Comparison of ENCODE assay signal across 20 cellular contexts in genomic region chr1:205545991-205546390, GRCh38. TPM values are rescaled to one million over a fixed set of nuclear protein-coding genes. Genes with fewer than 3 reads are reported as not detected.
DNase-seq lines count a peak whose midpoint lies in the region; ATAC-seq and TF ChIP-seq lines count a peak whose summit lies in the region.
"Had no signal": no experiment of that assay in that cellular context is flagged by ENCODE, and none has a peak within 500 bp of the region (broad histone marks: within the 10 kb centered on the region; RNA-seq: fewer than 3 reads in every experiment).

No MANE protein-coding gene starts in this region.

- H3K9me3 ChIP-seq in Peyer's patch: no peaks in the 10 kb centered on the region
- no peaks in the 10 kb centered on the region for H3K9me3 ChIP-seq in stomach

- ATAC-seq in left lobe of liver (no peak), HG02852 (IDR thresholded peaks at IDR 0.05; ENCODE audit: unreplicated experiment) (no peak)

- peaks cover 5% of the 10 kb centered on the region for H3K4me1 Mint-ChIP-seq in activated CD4-positive, alpha-beta memory T cell treated with anti-CD3 and anti-CD28 coated beads for 36 hours (ENCODE audit: low read depth)
- H3K4me1 Mint-ChIP-seq in activated CD4-positive, alpha-beta memory T cell treated with anti-CD3 and anti-CD28 coated beads, Interleukin-2, amount 10 ng/mL, durations not matched to agents 7 days and 5 days: peaks cover 10% of the 10 kb centered on the region

- H3K27ac Mint-ChIP-seq in activated CD4-positive, alpha-beta memory T cell treated with anti-CD3 and anti-CD28 coated beads for 36 hours: no peak overlapping the region
- H3K27ac Mint-ChIP-seq in activated CD4-positive, alpha-beta memory T cell treated with anti-CD3 and anti-CD28 coated beads, Interleukin-2, amount 10 ng/mL, durations not matched to agents 7 days and 5 days: no peak overlapping the region

- CTCF ChIA-PET in activated CD4-positive, alpha-beta memory T cell treated with anti-CD3 and anti-CD28 coated beads for 36 hours (lab: Charles Lee): interaction anchor here (2.3 kb wide), 1 partner anchor 22 kb away, joined by 7 read pairs; no protein-coding TSS in a partner anchor
- CTCF ChIA-PET in activated CD4-positive, alpha-beta memory T cell treated with anti-CD3 and anti-CD28 coated beads, Interleukin-2, amount 10 ng/mL, durations not matched to agents 7 days and 5 days (lab: Charles Lee): interaction anchor here (0.6 kb wide), 1 partner anchor 10 kb away, joined by 5 read pairs; no protein-coding TSS in a partner anchor

- H3K36me3 ChIP-seq in Peyer's patch (no peaks in the 10 kb centered on the region), stomach (no peaks in the 10 kb centered on the region)

- no peak for TF ChIP-seq EP300 in stomach (IDR thresholded peaks at IDR 0.05)

- no peak for TF ChIP-seq CTCF in Peyer's patch (IDR thresholded peaks at IDR 0.05)
- no peak for TF ChIP-seq CTCF in stomach (IDR thresholded peaks at IDR 0.05)

- H3K4me3 Mint-ChIP-seq in activated CD4-positive, alpha-beta memory T cell treated with anti-CD3 and anti-CD28 coated beads for 36 hours: no peak overlapping the region
- H3K4me3 Mint-ChIP-seq in activated CD4-positive, alpha-beta memory T cell treated with anti-CD3 and anti-CD28 coated beads, Interleukin-2, amount 10 ng/mL, durations not matched to agents 7 days and 5 days: no peak overlapping the region

- POLR2A ChIA-PET in activated CD4-positive, alpha-beta memory T cell treated with anti-CD3 and anti-CD28 coated beads for 36 hours (lab: Charles Lee): no interaction called here
- POLR2A ChIA-PET in activated CD4-positive, alpha-beta memory T cell treated with anti-CD3 and anti-CD28 coated beads, Interleukin-2, amount 10 ng/mL, durations not matched to agents 7 days and 5 days (lab: Charles Lee): no interaction called here

- H3K4me3 ChIP-seq in Peyer's patch (no peak overlapping the region), stomach (no peak overlapping the region)

- peaks cover 42% of the 10 kb centered on the region for H3K27me3 Mint-ChIP-seq in activated CD4-positive, alpha-beta memory T cell treated with anti-CD3 and anti-CD28 coated beads for 36 hours
- peaks cover 53% of the 10 kb centered on the region for H3K27me3 Mint-ChIP-seq in activated CD4-positive, alpha-beta memory T cell treated with anti-CD3 and anti-CD28 coated beads, Interleukin-2, amount 10 ng/mL, durations not matched to agents 7 days and 5 days

- 89 to 95% (median 93%) methylated on average over 4 to 5 of the region's 5 CpGs for WGBS in stomach, 5 donors

- intact Hi-C loops in stomach (cut with DNase I; ENCODE audit: low total_unique reads): no loop called here
- intact Hi-C loops in activated CD4-positive, alpha-beta memory T cell treated with anti-CD3 and anti-CD28 coated beads for 36 hours (cut with micrococcal nuclease): no loop called here

- H3K4me1 ChIP-seq in Peyer's patch: no peaks in the 10 kb centered on the region
- peaks cover 10 to 18% (median 17%) of the 10 kb centered on the region in 4 donors for H3K4me1 ChIP-seq in stomach

- H3K27me3 ChIP-seq in Peyer's patch (no peaks in the 10 kb centered on the region), stomach (peaks cover 0 to 62% (median 0%) of the 10 kb centered on the region in 3 donors)

- H3K9me3 Mint-ChIP-seq in activated CD4-positive, alpha-beta memory T cell treated with anti-CD3 and anti-CD28 coated beads for 36 hours: no peaks in the 10 kb centered on the region
- no peaks in the 10 kb centered on the region for H3K9me3 Mint-ChIP-seq in activated CD4-positive, alpha-beta memory T cell treated with anti-CD3 and anti-CD28 coated beads, Interleukin-2, amount 10 ng/mL, durations not matched to agents 7 days and 5 days

- H3K36me3 Mint-ChIP-seq in activated CD4-positive, alpha-beta memory T cell treated with anti-CD3 and anti-CD28 coated beads for 36 hours: no peaks in the 10 kb centered on the region
- H3K36me3 Mint-ChIP-seq in activated CD4-positive, alpha-beta memory T cell treated with anti-CD3 and anti-CD28 coated beads, Interleukin-2, amount 10 ng/mL, durations not matched to agents 7 days and 5 days (ENCODE audit: low read depth): no peaks in the 10 kb centered on the region

- no peak overlapping the region for H3K27ac ChIP-seq in Peyer's patch
- no peak overlapping the region for H3K27ac ChIP-seq in stomach
- H3K27ac ChIP-seq: 22Rv1, C4-2B had no signal

- TF ChIP-seq POLR2A in Peyer's patch (IDR thresholded peaks at IDR 0.05) (no peak), stomach (IDR thresholded peaks at IDR 0.05) (no peak)

- peak; percentile 54 for DNase-seq in NCI-H82 (lab: John Stamatoyannopoulos, UW)
- no peak for DNase-seq in NCI-H82 treated with DMSO at 0.1 percent for 48 hours (lab: John Stamatoyannopoulos, UW; ENCODE audit: unreplicated experiment)
- peak in 2 of 3 donors; percentile 15 to 37 for DNase-seq in Peyer's patch
- peak; percentile 33 for DNase-seq in left lobe of liver (ENCODE audit: low spot score)
- DNase-seq in stomach: peak; percentile 16
- no peak for DNase-seq in activated CD4-positive, alpha-beta memory T cell treated with anti-CD3 and anti-CD28 coated beads for 36 hours
- no peak for DNase-seq in activated CD4-positive, alpha-beta memory T cell treated with anti-CD3 and anti-CD28 coated beads, Interleukin-2, amount 10 ng/mL, durations not matched to agents 7 days and 5 days
- DNase-seq: AML-193, DMS79 treated with DMSO at 0.1 percent for 48 hours, H7, MM.1S, NCI-H1092, NCI-H1436 treated with DMSO at 0.1 percent for 48 hours, NCI-H2029 treated with DMSO at 0.1 percent for 48 hours, NCI-H446 treated with DMSO at 0.1 percent for 48 hours, NCI-H69, SHP77 treated with DMSO at 0.1 percent for 48 hours had no signal

RNA-seq across cellular contexts. Expression of gene CDK18, which starts 41.5 kb away (rescaled TPM):
- total RNA-seq in Peyer's patch (100 to 1,000 TPM in 1 of 4 donors, 10 to 100 TPM in 3; 47.0 to 126 (median 80.7) TPM), left lobe of liver (8.8 TPM), stomach (100 to 1,000 TPM in 1 of 5 donors, 10 to 100 TPM in 3, 1 to 10 TPM in 1; 3.7 to 174 (median 57.2) TPM)
- 10 to 100 TPM; 17.2 to 34.8 (median 22.0) TPM for polyA plus RNA-seq in stomach
- 1 to 10 TPM; 2.5 to 2.6 TPM for total RNA-seq in activated CD4-positive, alpha-beta memory T cell treated with anti-CD3 and anti-CD28 coated beads for 36 hours
- 1 to 10 TPM; 1.1 to 1.4 TPM for total RNA-seq in activated CD4-positive, alpha-beta memory T cell treated with anti-CD3 and anti-CD28 coated beads, Interleukin-2, amount 10 ng/mL, durations not matched to agents 7 days and 5 days

Comparison
In these comparisons a context has a peak if more than half of its experiments do, and no peak if none do; other contexts are left out.
1. DNase-seq: peak in NCI-H82 (single experiment), Peyer's patch (2 of 3), left lobe of liver (single experiment) and stomach (single experiment); none in NCI-H82 treated with DMSO at 0.1 percent for 48 hours (single experiment), activated CD4-positive, alpha-beta memory T cell treated with anti-CD3 and anti-CD28 coated beads for 36 hours (single experiment) and activated CD4-positive, alpha-beta memory T cell treated with anti-CD3 and anti-CD28 coated beads, Interleukin-2, amount 10 ng/mL, durations not matched to agents 7 days and 5 days (single experiment).